ENCODE assay signal across 3 cellular contexts in genomic region chr10:31042670-31043069, GRCh38.
TF ChIP-seq lines count a peak whose summit lies in the region.

No MANE protein-coding gene starts in this region.

TF ChIP-seq in SK-N-SH treated with all-trans-retinoic acid at 6 μM for 48 hours, 23 proteins besides CTCF, POLR2A, EP300 and RAD21 (continued from another document):
- TF ChIP-seq ISL1 (CRISPR knock-in tag; IDR thresholded peaks at IDR 0.05): peak; percentile 59

TF ChIP-seq in SK-N-SH, 30 proteins besides CTCF, POLR2A, EP300 and RAD21 (continued from another document):
- TF ChIP-seq IRF3 (IDR thresholded peaks at IDR 0.05; ENCODE audit: low read depth, low read length) (no peak), FOXJ3 (CRISPR knock-in tag; IDR thresholded peaks at IDR 0.05) (no peak)

TF ChIP-seq in A549, 52 proteins besides CTCF, POLR2A, EP300 and RAD21 (continued from another document):
- TF ChIP-seq ELK1 (IDR thresholded peaks at IDR 0.05; ENCODE audit: low read depth, low read length): no peak
- TF ChIP-seq SREBF2 (IDR thresholded peaks at IDR 0.05): no peak
- TF ChIP-seq GATA3 (IDR thresholded peaks at IDR 0.05; ENCODE audit: borderline replicate concordance): no peak
- no peak for TF ChIP-seq BCL3 (IDR thresholded peaks at IDR 0.05)
- TF ChIP-seq JUN (IDR thresholded peaks at IDR 0.05): no peak
- no peak for TF ChIP-seq CBX8 (IDR thresholded peaks at IDR 0.05)
- TF ChIP-seq CBX2 (IDR thresholded peaks at IDR 0.05; ENCODE audit: borderline replicate concordance, low read depth): no peak
- no peak for TF ChIP-seq NR3C1 (IDR thresholded peaks at IDR 0.05)
- no peak for TF ChIP-seq REST (IDR thresholded peaks at IDR 0.05)
- TF ChIP-seq HEYL (CRISPR knock-in tag; IDR thresholded peaks at IDR 0.05): no peak
- no peak for TF ChIP-seq RFX5 (IDR thresholded peaks at IDR 0.05)
- no peak for TF ChIP-seq CHD2 (IDR thresholded peaks at IDR 0.05; ENCODE audit: low read length, partially characterized antibody)
TF ChIP-seq in A549: peak in this region for 0.
